In genomic region chr2:27092696-27093429, GRCh38 we compare ENCODE assay signal across 17 cellular contexts. TPM values are rescaled to one million over a fixed set of nuclear protein-coding genes. Genes with fewer than 3 reads are reported as not detected.
DNase-seq lines count a peak whose midpoint lies in the region; ATAC-seq and TF ChIP-seq lines count a peak whose summit lies in the region.
"Had no signal": no experiment of that assay in that cellular context is flagged by ENCODE, and none has a peak within 500 bp of the region (broad histone marks: within the 10 kb centered on the region; RNA-seq: fewer than 3 reads in every experiment).

No MANE protein-coding gene starts in this region.

- H3K36me3 Mint-ChIP-seq in T-helper 17 cell (ENCODE audit: low read depth): no peaks in the 10 kb centered on the region
- H3K36me3 Mint-ChIP-seq: activated CD8-positive, alpha-beta memory T cell treated with anti-CD3 and anti-CD28 coated beads, Interleukin-2, amount 10 ng/mL, durations not matched to agents 7 days and 5 days; mesothelial cell of epicardium had no signal

- peak in 1 of 2 donors; percentile 56 for TF ChIP-seq RAD21 in liver (IDR thresholded peaks at IDR 0.05)

- no peak for ATAC-seq in T-helper 17 cell
- ATAC-seq: activated CD8-positive, alpha-beta memory T cell treated with anti-CD3 and anti-CD28 coated beads, Interleukin-2, amount 10 ng/mL, durations not matched to agents 7 days and 5 days had no signal

- H3K9me3 ChIP-seq in T-helper 17 cell (ENCODE audit: control insufficient read depth, low read length, poor library complexity, severe bottlenecking): no peaks in the 10 kb centered on the region
- H3K9me3 ChIP-seq in liver (ENCODE audit: control insufficient read depth in 4 of 4, low read length in 3 of 4): no peaks in the 10 kb centered on the region

- WGBS in liver: 28% methylated on average over 10 of the region's 10 CpGs

- DNase-seq in ACHN (peak; percentile 60), T-helper 17 cell (no peak), NCI-H748 (lab: John Stamatoyannopoulos, UW; ENCODE audit: unreplicated experiment) (no peak), DMS 273 treated with DMSO at 0.1 percent for 48 hours (lab: John Stamatoyannopoulos, UW) (no peak)
- DNase-seq in stimulated activated CD4-positive, alpha-beta T cell treated with anti-CD3 and anti-CD28 coated beads, Interleukin-12 subunit alpha, Interleukin-12 subunit beta, amount 100 ng/mL, for 4 hours: no peak
- DNase-seq: activated CD4-positive, CD25-positive, alpha-beta regulatory T cell treated with anti-CD3 and anti-CD28 coated beads, Interleukin-2, amount 50 U/mL, for 72 hours; activated CD8-positive, alpha-beta memory T cell treated with anti-CD3 and anti-CD28 coated beads, Interleukin-2, amount 10 ng/mL, durations not matched to agents 7 days and 5 days; cortex of kidney; NCI-H1436 treated with DMSO at 0.1 percent for 48 hours; NCI-H2171 treated with DMSO at 0.1 percent for 48 hours; NCI-H774 had no signal

- H3K27ac Mint-ChIP-seq in T-helper 17 cell: peak overlapping the region; percentile 32
- H3K27ac Mint-ChIP-seq: activated CD8-positive, alpha-beta memory T cell treated with anti-CD3 and anti-CD28 coated beads, Interleukin-2, amount 10 ng/mL, durations not matched to agents 7 days and 5 days; activated T-helper 2 cell treated with anti-CD3 and anti-CD28 coated beads, Interferon-gamma antibody, Interleukin-2, Interleukin-4, amounts not matched to agents 10 μg/mL and 5 μg/mL and 100 μg/mL, durations not matched to agents 14 hours and 24 hours and 36 hours; mesothelial cell of epicardium had no signal

- peak overlapping the region in 1 of 3 donors; percentile 1 for H3K4me3 ChIP-seq in liver (ENCODE audit: low read depth in 1 of 3, low read length in 3 of 3)

- TF ChIP-seq CTCF in liver (IDR thresholded peaks at IDR 0.05; ENCODE audit: low read depth, low read length, missing input control): no peak

- H3K36me3 ChIP-seq in liver (ENCODE audit: control insufficient read depth in 4 of 4, insufficient read depth in 3 of 4, low read depth in 1 of 4, low read length in 3 of 4): peaks cover 3 to 13% (median 9%) of the 10 kb centered on the region in 4 donors

- H3K27me3 Mint-ChIP-seq in T-helper 17 cell: no peaks in the 10 kb centered on the region
- H3K27me3 Mint-ChIP-seq: activated CD8-positive, alpha-beta memory T cell treated with anti-CD3 and anti-CD28 coated beads, Interleukin-2, amount 10 ng/mL, durations not matched to agents 7 days and 5 days had no signal

- H3K27me3 ChIP-seq in liver (ENCODE audit: control insufficient read depth in 4 of 4, insufficient read depth in 4 of 4, low read length in 3 of 4): no peaks in the 10 kb centered on the region

- no peak overlapping the region for H3K4me3 Mint-ChIP-seq in T-helper 17 cell
- H3K4me3 Mint-ChIP-seq: activated CD8-positive, alpha-beta memory T cell treated with anti-CD3 and anti-CD28 coated beads, Interleukin-2, amount 10 ng/mL, durations not matched to agents 7 days and 5 days; mesothelial cell of epicardium had no signal

- in situ Hi-C loops in ACHN (cut with HindIII; ENCODE audit: low pct_ligation_motif_present, low pct_unique_long_range_greater_than_20kb, low sequenced_read_pairs): no loop called here

- H3K4me1 ChIP-seq in liver (ENCODE audit: control insufficient read depth in 4 of 4, insufficient read depth in 4 of 4, low read length in 3 of 4): peaks cover 26 to 87% (median 73%) of the 10 kb centered on the region in 4 donors

- no peak overlapping the region for H3K9ac ChIP-seq in liver (ENCODE audit: low read depth in 1 of 2, low read length in 2 of 2)

- H3K4me1 Mint-ChIP-seq in T-helper 17 cell: no peaks in the 10 kb centered on the region

- peak overlapping the region; percentile 82 to 87 for H3K27ac ChIP-seq in liver (ENCODE audit: low read depth in 1 of 2, low read length in 2 of 2)

TF ChIP-seq in liver, 16 proteins besides CTCF, POLR2A, EP300 and RAD21:
- TF ChIP-seq FOXA2 (IDR thresholded peaks at IDR 0.05): peak; percentile 59
- peak; percentile 96 for TF ChIP-seq SP1 (IDR thresholded peaks at IDR 0.05)
- peak; percentile 98 to 99 for TF ChIP-seq HNF4A (conservative IDR thresholded peaks at IDR 0.05)
- TF ChIP-seq HNF4G (IDR thresholded peaks at IDR 0.05): peak; percentile 97
- peak; percentile 37 for TF ChIP-seq FOXA1 (IDR thresholded peaks at IDR 0.05)
- TF ChIP-seq, protein P1, sequence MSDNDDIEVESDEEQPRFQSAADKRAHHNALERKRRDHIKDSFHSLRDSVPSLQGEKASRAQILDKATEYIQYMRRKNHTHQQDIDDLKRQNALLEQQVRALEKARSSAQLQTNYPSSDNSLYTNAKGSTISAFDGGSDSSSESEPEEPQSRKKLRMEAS (IDR thresholded peaks at IDR 0.05): peak; percentile 93
- peak in 1 of 2 donors; percentile 73 for TF ChIP-seq EGR1 (IDR thresholded peaks at IDR 0.05; ENCODE audit: low read depth in 2 of 2)
- TF ChIP-seq, protein P2, sequence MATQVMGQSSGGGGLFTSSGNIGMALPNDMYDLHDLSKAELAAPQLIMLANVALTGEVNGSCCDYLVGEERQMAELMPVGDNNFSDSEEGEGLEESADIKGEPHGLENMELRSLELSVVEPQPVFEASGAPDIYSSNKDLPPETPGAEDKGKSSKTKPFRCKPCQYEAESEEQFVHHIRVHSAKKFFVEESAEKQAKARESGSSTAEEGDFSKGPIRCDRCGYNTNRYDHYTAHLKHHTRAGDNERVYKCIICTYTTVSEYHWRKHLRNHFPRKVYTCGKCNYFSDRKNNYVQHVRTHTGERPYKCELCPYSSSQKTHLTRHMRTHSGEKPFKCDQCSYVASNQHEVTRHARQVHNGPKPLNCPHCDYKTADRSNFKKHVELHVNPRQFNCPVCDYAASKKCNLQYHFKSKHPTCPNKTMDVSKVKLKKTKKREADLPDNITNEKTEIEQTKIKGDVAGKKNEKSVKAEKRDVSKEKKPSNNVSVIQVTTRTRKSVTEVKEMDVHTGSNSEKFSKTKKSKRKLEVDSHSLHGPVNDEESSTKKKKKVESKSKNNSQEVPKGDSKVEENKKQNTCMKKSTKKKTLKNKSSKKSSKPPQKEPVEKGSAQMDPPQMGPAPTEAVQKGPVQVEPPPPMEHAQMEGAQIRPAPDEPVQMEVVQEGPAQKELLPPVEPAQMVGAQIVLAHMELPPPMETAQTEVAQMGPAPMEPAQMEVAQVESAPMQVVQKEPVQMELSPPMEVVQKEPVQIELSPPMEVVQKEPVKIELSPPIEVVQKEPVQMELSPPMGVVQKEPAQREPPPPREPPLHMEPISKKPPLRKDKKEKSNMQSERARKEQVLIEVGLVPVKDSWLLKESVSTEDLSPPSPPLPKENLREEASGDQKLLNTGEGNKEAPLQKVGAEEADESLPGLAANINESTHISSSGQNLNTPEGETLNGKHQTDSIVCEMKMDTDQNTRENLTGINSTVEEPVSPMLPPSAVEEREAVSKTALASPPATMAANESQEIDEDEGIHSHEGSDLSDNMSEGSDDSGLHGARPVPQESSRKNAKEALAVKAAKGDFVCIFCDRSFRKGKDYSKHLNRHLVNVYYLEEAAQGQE (IDR thresholded peaks at IDR 0.05): peak; percentile 64
- TF ChIP-seq, protein P3, sequence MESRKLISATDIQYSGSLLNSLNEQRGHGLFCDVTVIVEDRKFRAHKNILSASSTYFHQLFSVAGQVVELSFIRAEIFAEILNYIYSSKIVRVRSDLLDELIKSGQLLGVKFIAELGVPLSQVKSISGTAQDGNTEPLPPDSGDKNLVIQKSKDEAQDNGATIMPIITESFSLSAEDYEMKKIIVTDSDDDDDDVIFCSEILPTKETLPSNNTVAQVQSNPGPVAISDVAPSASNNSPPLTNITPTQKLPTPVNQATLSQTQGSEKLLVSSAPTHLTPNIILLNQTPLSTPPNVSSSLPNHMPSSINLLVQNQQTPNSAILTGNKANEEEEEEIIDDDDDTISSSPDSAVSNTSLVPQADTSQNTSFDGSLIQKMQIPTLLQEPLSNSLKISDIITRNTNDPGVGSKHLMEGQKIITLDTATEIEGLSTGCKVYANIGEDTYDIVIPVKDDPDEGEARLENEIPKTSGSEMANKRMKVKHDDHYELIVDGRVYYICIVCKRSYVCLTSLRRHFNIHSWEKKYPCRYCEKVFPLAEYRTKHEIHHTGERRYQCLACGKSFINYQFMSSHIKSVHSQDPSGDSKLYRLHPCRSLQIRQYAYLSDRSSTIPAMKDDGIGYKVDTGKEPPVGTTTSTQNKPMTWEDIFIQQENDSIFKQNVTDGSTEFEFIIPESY (IDR thresholded peaks at IDR 0.05): peak; percentile 89
- TF ChIP-seq RXRA (IDR thresholded peaks at IDR 0.05): peak; percentile 96 to 98
- TF ChIP-seq GABPA (IDR thresholded peaks at IDR 0.05 in 1 of 2, conservative IDR thresholded peaks at IDR 0.05 in 1 of 2): no peak
- TF ChIP-seq ATF3 (IDR thresholded peaks at IDR 0.05): peak; percentile 41
- peak; percentile 90 for TF ChIP-seq NR2F2 (IDR thresholded peaks at IDR 0.05)
- TF ChIP-seq JUND (IDR thresholded peaks at IDR 0.05): peak; percentile 63 to 71
- TF ChIP-seq TAF1 (conservative IDR thresholded peaks at IDR 0.05): no peak
- peak; percentile 96 for TF ChIP-seq YY1 (IDR thresholded peaks at IDR 0.05)

RNA-seq across cellular contexts. Expression of gene KHK, which starts 6.3 kb away (rescaled TPM):
- total RNA-seq in T-helper 17 cell: 1 to 10 TPM; 4.5 to 5.4 TPM
- 100 to 1,000 TPM in 1 of 2 donors, 10 to 100 TPM in 1; 26.1 to 152 TPM for total RNA-seq in liver
- 100 to 1,000 TPM; 223 to 462 TPM for polyA plus RNA-seq in liver

RNA-seq across cellular contexts. Expression of gene EMILIN1, which starts 14.4 kb away (rescaled TPM):
- total RNA-seq in T-helper 17 cell: 1 to 10 TPM in 1 of 2 donors, under 1 TPM in 1; 0.32 to 1.7 TPM
- total RNA-seq in liver: 10 to 100 TPM; 24.8 to 26.1 TPM
- 10 to 100 TPM in 1 of 2 donors, 1 to 10 TPM in 1; 3.4 to 23.1 TPM for polyA plus RNA-seq in liver

RNA-seq across cellular contexts. Expression of gene OST4, which starts 21.4 kb away (rescaled TPM):
- total RNA-seq in T-helper 17 cell (100 to 1,000 TPM; 284 to 371 TPM), liver (100 to 1,000 TPM in 1 of 2 donors, 10 to 100 TPM in 1; 94.8 to 186 TPM)
- 100 to 1,000 TPM; 227 to 377 TPM for polyA plus RNA-seq in liver

RNA-seq across cellular contexts. Expression of gene CGREF1, which starts 26.1 kb away (rescaled TPM):
- total RNA-seq in T-helper 17 cell: not detected
- 10 to 100 TPM in 1 of 2 donors, under 1 TPM in 1; 0.98 to 10.3 TPM for total RNA-seq in liver
- polyA plus RNA-seq in liver: 10 to 100 TPM; 13.0 to 16.1 TPM

RNA-seq across cellular contexts. Expression of gene ABHD1, which starts 30.8 kb away (rescaled TPM):
- total RNA-seq in T-helper 17 cell (under 1 TPM; 0.65 to 0.94 TPM), liver (under 1 TPM; 0.09 to 0.67 TPM)
- 1 to 10 TPM in 1 of 2 donors, under 1 TPM in 1; 0.54 to 2.0 TPM for polyA plus RNA-seq in liver
- total RNA-seq: kidney epithelial cell, pulmonary artery endothelial cell had no signal
- polyA plus RNA-seq: neural cell had no signal

Comparison
In these comparisons a context has a peak if more than half of its experiments do, and no peak if none do; other contexts are left out.
1. RNA of gene KHK, which starts 6.3 kb away (total RNA-seq): 26.1 to 152 TPM in liver; 4.5 to 5.4 TPM in T-helper 17 cell; every median in the first group is over 4 times any median in the second.
2. RNA of gene EMILIN1, which starts 14.4 kb away (total RNA-seq): 24.8 to 26.1 TPM in liver; 0.32 to 1.7 TPM in T-helper 17 cell; every median in the first group is over 4 times any median in the second.